ENCODE assay signal across 22 cellular contexts in genomic region chr1:194056169-194056568, GRCh38.
DNase-seq lines count a peak whose midpoint lies in the region; ATAC-seq, FAIRE-seq and TF ChIP-seq lines count a peak whose summit lies in the region.
"Had no signal": no experiment of that assay in that cellular context is flagged by ENCODE, and none has a peak within 500 bp of the region (broad histone marks: within the 10 kb centered on the region; RNA-seq: fewer than 3 reads in every experiment).

No MANE protein-coding gene starts in this region.

- WGBS in lower leg skin, 2 donors = 73 to 90% methylated on average over 2 of the region's 2 CpGs

- no peaks in the 10 kb centered on the region for H3K27me3 ChIP-seq in HL-60 (ENCODE audit: insufficient read depth, poor library complexity, severe bottlenecking)
- H3K27me3 ChIP-seq: tibial nerve had no signal

- H3K27me3 Mint-ChIP-seq in activated CD4-positive, alpha-beta T cell treated with anti-CD3 and anti-CD28 coated beads, Interleukin-2, amount 10 ng/mL, durations not matched to agents 24 days and 14 days = no peaks in the 10 kb centered on the region
- no peaks in the 10 kb centered on the region for H3K27me3 Mint-ChIP-seq in activated T-helper 17 cell treated with anti-CD3 and anti-CD28 coated beads, Interleukin-2, amount 50 U/mL, for 72 hours
- H3K27me3 Mint-ChIP-seq: activated CD8-positive, alpha-beta memory T cell treated with anti-CD3 and anti-CD28 coated beads, Interleukin-2, amount 10 ng/mL, durations not matched to agents 7 days and 5 days had no signal

- FAIRE-seq in GM19239 (lab: Jason Lieb, UNC) = no peak
- FAIRE-seq: A204.1, frontal cortex had no signal

- H3K27ac Mint-ChIP-seq in activated CD4-positive, alpha-beta T cell treated with anti-CD3 and anti-CD28 coated beads, Interleukin-2, amount 10 ng/mL, durations not matched to agents 24 days and 14 days = no peak overlapping the region
- peak overlapping the region; percentile 74 for H3K27ac Mint-ChIP-seq in activated T-helper 17 cell treated with anti-CD3 and anti-CD28 coated beads, Interleukin-2, amount 50 U/mL, for 72 hours
- H3K27ac Mint-ChIP-seq: activated CD8-positive, alpha-beta memory T cell treated with anti-CD3 and anti-CD28 coated beads, Interleukin-2, amount 10 ng/mL, durations not matched to agents 7 days and 5 days; CD14-positive monocyte; GM23338; memory B cell had no signal

- intact Hi-C loops in activated CD4-positive, alpha-beta T cell treated with anti-CD3 and anti-CD28 coated beads, Interleukin-2, amount 10 ng/mL, durations not matched to agents 24 days and 14 days (cut with micrococcal nuclease) = no loop called here
- intact Hi-C loops in mucosa of descending colon (cut with DNase I, micrococcal nuclease) (no loop called here), lower leg skin (cut with DNase I; ENCODE audit: low total_unique reads) (no loop called here)

- DNase-seq in activated CD4-positive, alpha-beta T cell treated with anti-CD3 and anti-CD28 coated beads, Interleukin-2, amount 10 ng/mL, durations not matched to agents 24 days and 14 days = peak; percentile 71
- DNase-seq in activated CD4-positive, alpha-beta T cell treated with anti-CD3 and anti-CD28 coated beads, Interleukin-2, amount 50 U/mL, for 1 hour = no peak
- DNase-seq in HL-60 (ENCODE audit: low read depth in 1 of 2, low spot score in 1 of 2) (peak in 1 of 2 experiments; percentile 21), mucosa of descending colon (no peak), COLO829 (ENCODE audit: low spot score) (no peak), GM19239 (ENCODE audit: insufficient read length, low spot score) (no peak), lower leg skin (ENCODE audit: low spot score in 2 of 2) (no peak)
- DNase-seq: activated CD8-positive, alpha-beta memory T cell treated with anti-CD3 and anti-CD28 coated beads, Interleukin-2, amount 10 ng/mL, durations not matched to agents 7 days and 5 days; amniotic stem cell; EL; NCI-H1694 treated with DMSO at 0.1 percent for 48 hours; NCI-H510A; SK-N-SH; stimulated activated CD4-positive, alpha-beta T cell treated with anti-CD3 and anti-CD28 coated beads, Interleukin-2, amount 100 ng/mL, for 24 hours had no signal

- no peaks in the 10 kb centered on the region for H3K4me1 ChIP-seq in mucosa of descending colon (ENCODE audit: low read depth)

- H3K4me3 ChIP-seq in HL-60 (replicated peaks; ENCODE audit: insufficient read depth, low read length) = no peak overlapping the region
- H3K4me3 ChIP-seq in mucosa of descending colon = no peak overlapping the region
- no peak overlapping the region for H3K4me3 ChIP-seq in lower leg skin (ENCODE audit: low read depth, poor library complexity, severe bottlenecking)
- H3K4me3 ChIP-seq: GM23338, tibial nerve had no signal

- ATAC-seq in activated T-helper 17 cell treated with anti-CD3 and anti-CD28 coated beads, Interleukin-2, amount 50 U/mL, for 72 hours (replicated peaks) = peak; percentile 32
- peak; percentile 42 for ATAC-seq in mucosa of descending colon
- ATAC-seq: activated CD8-positive, alpha-beta memory T cell treated with anti-CD3 and anti-CD28 coated beads, Interleukin-2, amount 10 ng/mL, durations not matched to agents 7 days and 5 days; GM23338 had no signal

- peak overlapping the region; percentile 6; the same call in 1 of the 2 replicates for H3K27ac ChIP-seq in HL-60 (replicated peaks)
- H3K27ac ChIP-seq: tibial nerve had no signal

- H3K4me1 Mint-ChIP-seq in activated CD4-positive, alpha-beta T cell treated with anti-CD3 and anti-CD28 coated beads, Interleukin-2, amount 10 ng/mL, durations not matched to agents 24 days and 14 days = peaks cover 47% of the 10 kb centered on the region
- peaks cover 52% of the 10 kb centered on the region for H3K4me1 Mint-ChIP-seq in activated T-helper 17 cell treated with anti-CD3 and anti-CD28 coated beads, Interleukin-2, amount 50 U/mL, for 72 hours
- H3K4me1 Mint-ChIP-seq: GM23338, memory B cell, neural crest cell had no signal

- peak overlapping the region; percentile 19 for H3K4me3 Mint-ChIP-seq in activated CD4-positive, alpha-beta T cell treated with anti-CD3 and anti-CD28 coated beads, Interleukin-2, amount 10 ng/mL, durations not matched to agents 24 days and 14 days
- H3K4me3 Mint-ChIP-seq in activated T-helper 17 cell treated with anti-CD3 and anti-CD28 coated beads, Interleukin-2, amount 50 U/mL, for 72 hours = peak overlapping the region; percentile 41
- H3K4me3 Mint-ChIP-seq: activated CD8-positive, alpha-beta memory T cell treated with anti-CD3 and anti-CD28 coated beads, Interleukin-2, amount 10 ng/mL, durations not matched to agents 7 days and 5 days; CD14-positive monocyte; GM23338; memory B cell; neural crest cell had no signal

- TF ChIP-seq POLR2A in lower leg skin (IDR thresholded peaks at IDR 0.05) = no peak

- peaks cover 17% of the 10 kb centered on the region for H3K36me3 Mint-ChIP-seq in activated CD4-positive, alpha-beta T cell treated with anti-CD3 and anti-CD28 coated beads, Interleukin-2, amount 10 ng/mL, durations not matched to agents 24 days and 14 days (ENCODE audit: low read depth)
- H3K36me3 Mint-ChIP-seq in activated T-helper 17 cell treated with anti-CD3 and anti-CD28 coated beads, Interleukin-2, amount 50 U/mL, for 72 hours (ENCODE audit: low read depth) = no peaks in the 10 kb centered on the region
- H3K36me3 Mint-ChIP-seq: CD14-positive monocyte, memory B cell had no signal

- no peaks in the 10 kb centered on the region for H3K9me3 ChIP-seq in mucosa of descending colon
- H3K9me3 ChIP-seq: SK-N-SH, tibial nerve had no signal

- no peaks in the 10 kb centered on the region for H3K36me3 ChIP-seq in mucosa of descending colon (ENCODE audit: low read depth)
- H3K36me3 ChIP-seq: tibial nerve had no signal

- peaks cover 8% of the 10 kb centered on the region for H3K9me3 Mint-ChIP-seq in activated CD4-positive, alpha-beta T cell treated with anti-CD3 and anti-CD28 coated beads, Interleukin-2, amount 10 ng/mL, durations not matched to agents 24 days and 14 days
- peaks cover 6% of the 10 kb centered on the region for H3K9me3 Mint-ChIP-seq in activated T-helper 17 cell treated with anti-CD3 and anti-CD28 coated beads, Interleukin-2, amount 50 U/mL, for 72 hours
- H3K9me3 Mint-ChIP-seq: memory B cell had no signal

- TF ChIP-seq CTCF in HL-60 (IDR thresholded peaks at IDR 0.05; ENCODE audit: insufficient read depth, low read length) (no peak), mucosa of descending colon (IDR thresholded peaks at IDR 0.05) (no peak), lower leg skin (IDR thresholded peaks at IDR 0.05) (no peak)
